Comparison of ENCODE assay signal across 15 cellular contexts in the genomic region with DNA sequence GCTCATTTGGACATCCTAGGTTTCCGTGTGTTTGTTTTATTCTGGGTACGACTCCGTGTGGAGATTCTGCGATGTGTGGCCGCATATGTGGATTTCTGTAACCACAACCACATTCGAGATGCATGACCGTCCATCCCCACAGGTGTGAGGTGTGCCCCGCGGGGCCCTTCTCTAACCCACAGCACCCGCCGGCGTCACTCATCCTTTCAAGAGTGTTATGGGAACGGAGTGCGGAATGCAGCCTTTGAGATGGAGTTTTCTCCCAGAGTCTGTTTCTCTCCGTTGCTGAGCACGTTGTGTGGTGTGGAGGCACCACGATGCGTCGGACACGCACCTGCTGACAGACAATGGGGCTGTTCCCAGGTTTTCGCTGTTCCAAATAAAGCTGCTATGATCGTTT. TPM values are rescaled to one million over a fixed set of nuclear protein-coding genes. Genes with fewer than 3 reads are reported as not detected.
"Had no signal": no experiment of that assay in that cellular context is flagged by ENCODE, and none has a peak within 500 bp of the region (broad histone marks: within the 10 kb centered on the region; RNA-seq: fewer than 3 reads in every experiment).

No MANE protein-coding gene starts in this region.

- H3K9me3 ChIP-seq: adrenal gland, SJSA1, thoracic aorta had no signal

- H3K9me3 Mint-ChIP-seq: activated CD4-positive, alpha-beta memory T cell treated with anti-CD3 and anti-CD28 coated beads, Interleukin-2, amount 10 ng/mL, durations not matched to agents 7 days and 5 days; activated naive CD4-positive, alpha-beta T cell treated with anti-CD3 and anti-CD28 coated beads for 36 hours; central memory CD8-positive, alpha-beta T cell; memory B cell; nephron progenitor cell had no signal

- H3K27ac ChIP-seq: adrenal gland, SJSA1 had no signal

- H3K36me3 ChIP-seq: adrenal gland, SJSA1, thoracic aorta had no signal

- H3K4me1 Mint-ChIP-seq: memory B cell had no signal

- H3K4me3 ChIP-seq: adrenal gland, SJSA1, thoracic aorta had no signal

- H3K4me3 Mint-ChIP-seq: activated CD4-positive, alpha-beta memory T cell treated with anti-CD3 and anti-CD28 coated beads, Interleukin-2, amount 10 ng/mL, durations not matched to agents 7 days and 5 days; activated naive CD4-positive, alpha-beta T cell treated with anti-CD3 and anti-CD28 coated beads for 36 hours; central memory CD8-positive, alpha-beta T cell; immature natural killer cell; memory B cell; nephron progenitor cell had no signal

- H3K27me3 ChIP-seq: adrenal gland, SJSA1 had no signal

- DNase-seq: activated CD4-positive, alpha-beta memory T cell treated with anti-CD3 and anti-CD28 coated beads, Interleukin-2, amount 10 ng/mL, durations not matched to agents 7 days and 5 days; activated naive CD4-positive, alpha-beta T cell treated with anti-CD3 and anti-CD28 coated beads for 36 hours; dermis blood vessel endothelial cell; erythroblast; immature natural killer cell; nephron progenitor cell; stimulated activated CD4-positive, alpha-beta T cell treated with anti-CD3 and anti-CD28 coated beads, Interleukin-4, amount 100 ng/mL, for 1 hour; stimulated activated CD8-positive, alpha-beta memory T cell treated with anti-CD3 and anti-CD28 coated beads, Interleukin-4, amount 100 ng/mL, for 48 hours; stimulated activated naive CD8-positive, alpha-beta T cell treated with anti-CD3 and anti-CD28 coated beads, Interleukin-15, Interleukin-2, amounts not matched to agents 100 U/mL and 50 U/mL, for 24 hours; T1000 had no signal

- H3K36me3 Mint-ChIP-seq: immature natural killer cell, memory B cell had no signal

- H3K27ac Mint-ChIP-seq: activated CD4-positive, alpha-beta memory T cell treated with anti-CD3 and anti-CD28 coated beads, Interleukin-2, amount 10 ng/mL, durations not matched to agents 7 days and 5 days; activated naive CD4-positive, alpha-beta T cell treated with anti-CD3 and anti-CD28 coated beads for 36 hours; immature natural killer cell; memory B cell; nephron progenitor cell had no signal

- H3K4me1 ChIP-seq: adrenal gland had no signal

RNA-seq across cellular contexts. Expression of gene C13orf46, which starts 40.0 kb away (rescaled TPM):
- total RNA-seq: SJSA1 had no signal
